Comparison of ENCODE assay signal across 11 cellular contexts in the genomic region with DNA sequence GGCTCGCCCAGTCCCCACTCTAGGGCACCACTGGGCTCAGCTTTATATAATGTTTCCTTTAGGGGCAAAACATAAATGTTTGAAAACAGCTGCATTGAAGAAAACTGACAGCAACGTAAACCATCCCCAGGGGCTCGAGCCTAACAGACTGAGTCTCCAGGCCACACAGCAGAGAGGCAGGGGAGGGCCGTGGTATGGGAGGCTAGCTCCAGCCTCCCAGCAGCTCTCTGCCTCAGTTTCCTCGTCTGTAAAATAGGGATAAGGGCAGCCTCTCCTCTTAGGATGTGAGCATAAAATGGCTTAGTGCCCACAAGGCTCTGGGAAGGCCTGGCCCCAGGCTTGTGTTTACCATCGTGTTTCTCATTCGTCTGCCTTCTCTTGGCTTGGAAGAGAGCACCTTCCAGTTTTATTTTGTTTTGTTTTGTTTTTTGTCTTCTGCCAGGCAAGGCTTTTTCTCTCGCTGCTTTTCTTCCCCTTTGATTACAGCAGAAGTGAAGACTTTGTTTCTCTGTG. TPM values are rescaled to one million over a fixed set of nuclear protein-coding genes. Genes with fewer than 3 reads are reported as not detected.
A peak's percentile ranks its signal among the peaks of the same experiment; 100 is the strongest.
DNase-seq lines count a peak whose midpoint lies in the region; ATAC-seq and TF ChIP-seq lines count a peak whose summit lies in the region.
"Had no signal": no experiment of that assay in that cellular context is flagged by ENCODE, and none has a peak within 500 bp of the region (broad histone marks: within the 10 kb centered on the region; RNA-seq: fewer than 3 reads in every experiment).

No MANE protein-coding gene starts in this region.

- no peaks in the 10 kb centered on the region for H3K9me3 ChIP-seq in SU-DHL-6 (ENCODE audit: insufficient read depth, low read length)
- no peaks in the 10 kb centered on the region for H3K9me3 ChIP-seq in right atrium auricular region
- no peaks in the 10 kb centered on the region for H3K9me3 ChIP-seq in thymus (ENCODE audit: control insufficient read depth)

- H3K9me2 ChIP-seq in SU-DHL-6 (replicated peaks; ENCODE audit: insufficient read depth, low read length): no peaks in the 10 kb centered on the region

- peaks cover 15% of the 10 kb centered on the region for H3F3A ChIP-seq in SU-DHL-6 (ENCODE audit: insufficient read depth)

- H3K27ac ChIP-seq in SU-DHL-6 (ENCODE audit: low read depth, low read length) (peak overlapping the region; percentile 38), right atrium auricular region (no peak overlapping the region), thymus (ENCODE audit: low read depth) (peak overlapping the region; percentile 52)

- H3K4me3 ChIP-seq in SU-DHL-6 (ENCODE audit: insufficient read depth, low read length, poor library complexity, severe bottlenecking) (no peak overlapping the region), right atrium auricular region (peak overlapping the region in 1 of 2 donors; percentile 71), thymus (ENCODE audit: low read length) (no peak overlapping the region)

- H3K36me3 ChIP-seq in SU-DHL-6 (ENCODE audit: low read length) (no peaks in the 10 kb centered on the region), right atrium auricular region (no peaks in the 10 kb centered on the region), thymus (ENCODE audit: control insufficient read depth, insufficient read depth) (no peaks in the 10 kb centered on the region)

- TF ChIP-seq CTCF in SU-DHL-6 (IDR thresholded peaks at IDR 0.05; ENCODE audit: insufficient read depth, low read length, poor library complexity, severe bottlenecking) (no peak), right atrium auricular region (IDR thresholded peaks at IDR 0.05) (no peak)

- H3K27me3 ChIP-seq in SU-DHL-6 (ENCODE audit: low read length): no peaks in the 10 kb centered on the region
- H3K27me3 ChIP-seq in right atrium auricular region: no peaks in the 10 kb centered on the region
- H3K27me3 ChIP-seq in thymus (ENCODE audit: control insufficient read depth, insufficient read depth): peaks cover 36% of the 10 kb centered on the region

- H2AFZ ChIP-seq in SU-DHL-6 (ENCODE audit: low read depth, low read length, severe bottlenecking): no peak overlapping the region
- H2AFZ ChIP-seq: GM23338 had no signal

- DNase-seq in activated CD8-positive, alpha-beta memory T cell treated with anti-CD3 and anti-CD28 coated beads for 24 hours: peak; percentile 46
- no peak for DNase-seq in activated CD8-positive, alpha-beta memory T cell treated with anti-CD3 and anti-CD28 coated beads, Interleukin-2, amount 50 U/mL, for 4 hours
- peak; percentile 52 for DNase-seq in right atrium auricular region (ENCODE audit: low spot score)
- DNase-seq in AG20443 (ENCODE audit: low spot score): no peak
- DNase-seq in stimulated activated CD4-positive, alpha-beta T cell treated with anti-CD3 and anti-CD28 coated beads, Interleukin-4, amount 100 ng/mL, for 1 hour: no peak
- DNase-seq: NCI-H187 treated with DMSO at 0.1 percent for 48 hours; stimulated activated CD4-positive, alpha-beta T cell treated with anti-CD3 and anti-CD28 coated beads, Interleukin-4, amount 100 ng/mL, for 24 hours had no signal

- peak overlapping the region; percentile 76 for H3K4me2 ChIP-seq in SU-DHL-6 (ENCODE audit: low read depth, low read length, poor library complexity, severe bottlenecking)

- H4K20me1 ChIP-seq in SU-DHL-6 (ENCODE audit: low read depth, low read length): no peaks in the 10 kb centered on the region

- H3K9ac ChIP-seq in SU-DHL-6 (ENCODE audit: low read length): peak overlapping the region; percentile 76; the same call in 1 of the 2 replicates

- no peak for ATAC-seq in HG03280 (IDR thresholded peaks at IDR 0.05; ENCODE audit: unreplicated experiment)
- ATAC-seq: GM23338 had no signal

- WGBS in thymus: 90% methylated on average over 8 of the region's 8 CpGs

- H3K4me1 ChIP-seq in right atrium auricular region (peaks cover 0 to 31% of the 10 kb centered on the region in 2 donors), thymus (ENCODE audit: control insufficient read depth, insufficient read depth, low read length) (peaks cover 6% of the 10 kb centered on the region)

- H3K79me2 ChIP-seq in SU-DHL-6 (ENCODE audit: insufficient read depth, low read length): peaks cover 72% of the 10 kb centered on the region

RNA-seq across cellular contexts. Expression of gene ANKRD33B, which starts 2.7 kb away (rescaled TPM):
- 1 to 10 TPM; 1.2 to 4.7 TPM for total RNA-seq in right atrium auricular region
- polyA plus RNA-seq in thymus: 4.5 TPM

Comparison
In these comparisons a context has a peak if more than half of its experiments do, and no peak if none do; other contexts are left out.
1. DNase-seq: peak in activated CD8-positive, alpha-beta memory T cell treated with anti-CD3 and anti-CD28 coated beads for 24 hours (single experiment) and right atrium auricular region (single experiment); none in activated CD8-positive, alpha-beta memory T cell treated with anti-CD3 and anti-CD28 coated beads, Interleukin-2, amount 50 U/mL, for 4 hours (single experiment), AG20443 (single experiment) and stimulated activated CD4-positive, alpha-beta T cell treated with anti-CD3 and anti-CD28 coated beads, Interleukin-4, amount 100 ng/mL, for 1 hour (single experiment).
2. H3K27ac ChIP-seq: peak in SU-DHL-6 (single experiment) and thymus (single experiment); none in right atrium auricular region (0 of 2).